ENCODE assay signal across 16 cellular contexts in genomic region chr2:235097196-235097895, GRCh38.
A peak's percentile ranks its signal among the peaks of the same experiment; 100 is the strongest.
DNase-seq lines count a peak whose midpoint lies in the region; ATAC-seq, FAIRE-seq and TF ChIP-seq lines count a peak whose summit lies in the region.
"Had no signal": no experiment of that assay in that cellular context is flagged by ENCODE, and none has a peak within 500 bp of the region (broad histone marks: within the 10 kb centered on the region; RNA-seq: fewer than 3 reads in every experiment).

No MANE protein-coding gene starts in this region.

- H3K27me3 Mint-ChIP-seq in activated CD8-positive, alpha-beta T cell treated with anti-CD3 and anti-CD28 coated beads, Interleukin-2, amount 10 ng/mL, durations not matched to agents 7 days and 5 days (ENCODE audit: low read depth), result peaks cover 3% of the 10 kb centered on the region
- H3K27me3 Mint-ChIP-seq in activated CD8-positive, alpha-beta T cell treated with anti-CD3 and anti-CD28 coated beads for 36 hours, result peaks cover 3% of the 10 kb centered on the region

- no peaks in the 10 kb centered on the region for H3K4me1 Mint-ChIP-seq in activated CD8-positive, alpha-beta T cell treated with anti-CD3 and anti-CD28 coated beads, Interleukin-2, amount 10 ng/mL, durations not matched to agents 7 days and 5 days (ENCODE audit: low read depth)
- no peaks in the 10 kb centered on the region for H3K4me1 Mint-ChIP-seq in activated CD8-positive, alpha-beta T cell treated with anti-CD3 and anti-CD28 coated beads for 36 hours (ENCODE audit: low read depth)

- H3K27ac Mint-ChIP-seq in activated CD8-positive, alpha-beta T cell treated with anti-CD3 and anti-CD28 coated beads, Interleukin-2, amount 10 ng/mL, durations not matched to agents 7 days and 5 days, result peak overlapping the region; percentile 26
- H3K27ac Mint-ChIP-seq in activated CD8-positive, alpha-beta T cell treated with anti-CD3 and anti-CD28 coated beads for 36 hours, result no peak overlapping the region

- no peak overlapping the region for H3K14ac ChIP-seq in mesenchymal stem cell (ENCODE audit: low read length in 2 of 2)

- H3K36me3 Mint-ChIP-seq in activated CD8-positive, alpha-beta T cell treated with anti-CD3 and anti-CD28 coated beads, Interleukin-2, amount 10 ng/mL, durations not matched to agents 7 days and 5 days (ENCODE audit: low read depth), result no peaks in the 10 kb centered on the region
- no peaks in the 10 kb centered on the region for H3K36me3 Mint-ChIP-seq in activated CD8-positive, alpha-beta T cell treated with anti-CD3 and anti-CD28 coated beads for 36 hours (ENCODE audit: low read depth)

- peaks cover 2% of the 10 kb centered on the region for H3K79me1 ChIP-seq in mesenchymal stem cell (replicated peaks; ENCODE audit: low read length, poor library complexity, severe bottlenecking)

- FAIRE-seq in urothelium cell line (lab: Jason Lieb, UNC), result peak; percentile 5
- FAIRE-seq: D721Med, GM12878, H54, K562 had no signal

- H2BK5ac ChIP-seq in mesenchymal stem cell (ENCODE audit: low read depth, low read length, poor library complexity, severe bottlenecking), result no peak overlapping the region

- H3K18ac ChIP-seq in mesenchymal stem cell (ENCODE audit: low read depth in 1 of 2, low read length in 2 of 2), result no peak overlapping the region

- no peak overlapping the region for H4K91ac ChIP-seq in mesenchymal stem cell (ENCODE audit: low read length)

- no peaks in the 10 kb centered on the region for H3K9me3 ChIP-seq in Panc1 (ENCODE audit: control insufficient read depth, insufficient read depth, low read depth, low read length)
- no peaks in the 10 kb centered on the region for H3K9me3 ChIP-seq in mesenchymal stem cell (ENCODE audit: control insufficient read depth, low read length)
- H3K9me3 ChIP-seq: BE2C, MG63 had no signal

- no peak overlapping the region for H3K9ac ChIP-seq in mesenchymal stem cell (ENCODE audit: low read length)

- H3K27ac ChIP-seq in Panc1 (ENCODE audit: low read length), result peak overlapping the region; percentile 60
- no peak overlapping the region for H3K27ac ChIP-seq in mesenchymal stem cell (ENCODE audit: low read length, poor library complexity, severe bottlenecking)

- H2BK15ac ChIP-seq in mesenchymal stem cell (ENCODE audit: low read depth, poor library complexity, severe bottlenecking), result peak overlapping the region; percentile 20

- H2AFZ ChIP-seq in mesenchymal stem cell (ENCODE audit: low read depth, low read length), result no peak overlapping the region

- H3K4me1 ChIP-seq in Panc1 (ENCODE audit: control insufficient read depth, insufficient read depth, low read length), result peaks cover 20% of the 10 kb centered on the region
- peaks cover 7% of the 10 kb centered on the region for H3K4me1 ChIP-seq in mesenchymal stem cell (ENCODE audit: control insufficient read depth, insufficient read depth, low read depth, low read length)
- H3K4me1 ChIP-seq: BE2C had no signal

- in situ Hi-C loops in Panc1 (cut with HindIII; ENCODE audit: low pct_unique_long_range_greater_than_20kb, low sequenced_read_pairs), result loop anchor here (10.0 kb wide), 1 partner anchor 213 kb away; no protein-coding TSS in a partner anchor

- H3K36me3 ChIP-seq in Panc1 (ENCODE audit: control insufficient read depth, insufficient read depth, low read length), result no peaks in the 10 kb centered on the region
- no peaks in the 10 kb centered on the region for H3K36me3 ChIP-seq in mesenchymal stem cell (ENCODE audit: control insufficient read depth in 1 of 2, insufficient read depth in 2 of 2, low read depth in 1 of 2, low read length in 2 of 2)
- H3K36me3 ChIP-seq: BE2C, MG63 had no signal

- H3K9me3 Mint-ChIP-seq in activated CD8-positive, alpha-beta T cell treated with anti-CD3 and anti-CD28 coated beads, Interleukin-2, amount 10 ng/mL, durations not matched to agents 7 days and 5 days (ENCODE audit: insufficient read depth), result no peaks in the 10 kb centered on the region
- no peaks in the 10 kb centered on the region for H3K9me3 Mint-ChIP-seq in activated CD8-positive, alpha-beta T cell treated with anti-CD3 and anti-CD28 coated beads for 36 hours

- H4K8ac ChIP-seq in mesenchymal stem cell (ENCODE audit: low read length), result peak overlapping the region; percentile 57

- intact Hi-C loops in activated CD8-positive, alpha-beta T cell treated with anti-CD3 and anti-CD28 coated beads for 36 hours (cut with micrococcal nuclease), result no loop called here
- intact Hi-C loops in Panc1 (cut with micrococcal nuclease; ENCODE audit: unreplicated experiment), result no loop called here

- no peak overlapping the region for H3K23ac ChIP-seq in mesenchymal stem cell (ENCODE audit: low read length in 2 of 2)

- H2AK5ac ChIP-seq in mesenchymal stem cell (ENCODE audit: low read length, severe bottlenecking), result peak overlapping the region; percentile 74

- H3K4me3 ChIP-seq in Panc1 (ENCODE audit: low read depth in 2 of 2, low read length in 2 of 2) (no peak overlapping the region), mesenchymal stem cell (ENCODE audit: insufficient read depth in 1 of 2, low read depth in 1 of 2, low read length in 2 of 2) (no peak overlapping the region)
- H3K4me3 ChIP-seq: GM12878, K562, MG63 had no signal

- H3K27me3 ChIP-seq in Panc1 (ENCODE audit: control insufficient read depth, insufficient read depth, low read length) (no peaks in the 10 kb centered on the region), mesenchymal stem cell (ENCODE audit: control insufficient read depth in 1 of 2, insufficient read depth in 1 of 2, low read length in 2 of 2) (peaks cover 0 to under 1% of the 10 kb centered on the region in 2 experiments)
- H3K27me3 ChIP-seq: BE2C, MG63 had no signal

- CTCF ChIA-PET in activated CD8-positive, alpha-beta T cell treated with anti-CD3 and anti-CD28 coated beads, Interleukin-2, amount 10 ng/mL, durations not matched to agents 7 days and 5 days (lab: Charles Lee), result no interaction called here
- CTCF ChIA-PET in activated CD8-positive, alpha-beta T cell treated with anti-CD3 and anti-CD28 coated beads for 36 hours (lab: Charles Lee), result no interaction called here
- CTCF ChIA-PET in Panc1 (lab: Charles Lee), result no interaction called here

- TF ChIP-seq CTCF in activated CD8-positive, alpha-beta T cell treated with anti-CD3 and anti-CD28 coated beads for 36 hours (IDR thresholded peaks at IDR 0.05), result no peak
- no peak for TF ChIP-seq CTCF in Panc1 (IDR thresholded peaks at IDR 0.05)

- H2BK12ac ChIP-seq in mesenchymal stem cell (ENCODE audit: low read length in 2 of 2), result no peak overlapping the region

- 95% methylated on average over 7 of the region's 7 CpGs for WGBS in mesenchymal stem cell

- DNase-seq in activated CD8-positive, alpha-beta T cell treated with anti-CD3 and anti-CD28 coated beads, Interleukin-2, amount 10 ng/mL, durations not matched to agents 7 days and 5 days, result no peak
- no peak for DNase-seq in activated CD8-positive, alpha-beta T cell treated with anti-CD3 and anti-CD28 coated beads for 36 hours
- DNase-seq in Panc1 (ENCODE audit: low read depth, low spot score) (no peak), mesenchymal stem cell (no peak), urothelium cell line (ENCODE audit: low spot score) (no peak), pons (ENCODE audit: low spot score) (no peak), activated gamma-delta T cell (lab: John Stamatoyannopoulos, UW) (no peak)
- DNase-seq: BE2C, MG63, NCI-H226, SIG-M5 had no signal

- POLR2A ChIA-PET in activated CD8-positive, alpha-beta T cell treated with anti-CD3 and anti-CD28 coated beads, Interleukin-2, amount 10 ng/mL, durations not matched to agents 7 days and 5 days (lab: Charles Lee), result no interaction called here
- POLR2A ChIA-PET in activated CD8-positive, alpha-beta T cell treated with anti-CD3 and anti-CD28 coated beads for 36 hours (lab: Charles Lee), result no interaction called here
- POLR2A ChIA-PET in Panc1 (lab: Charles Lee), result no interaction called here

- no peak for ATAC-seq in activated CD8-positive, alpha-beta T cell treated with anti-CD3 and anti-CD28 coated beads, Interleukin-2, amount 10 ng/mL, durations not matched to agents 7 days and 5 days
- no peak for ATAC-seq in activated CD8-positive, alpha-beta T cell treated with anti-CD3 and anti-CD28 coated beads for 36 hours
- ATAC-seq in Panc1 (no peak), GM19463 (IDR thresholded peaks at IDR 0.05; ENCODE audit: unreplicated experiment) (no peak)
- ATAC-seq: GM12878, K562 had no signal

- no peak overlapping the region for H3K4me2 ChIP-seq in mesenchymal stem cell (ENCODE audit: low read length, poor library complexity, severe bottlenecking)

- H3K4me3 Mint-ChIP-seq in activated CD8-positive, alpha-beta T cell treated with anti-CD3 and anti-CD28 coated beads, Interleukin-2, amount 10 ng/mL, durations not matched to agents 7 days and 5 days, result no peak overlapping the region
- H3K4me3 Mint-ChIP-seq in activated CD8-positive, alpha-beta T cell treated with anti-CD3 and anti-CD28 coated beads for 36 hours, result no peak overlapping the region

- H3K4ac ChIP-seq in mesenchymal stem cell (ENCODE audit: low read depth in 1 of 2, low read length in 2 of 2), result no peak overlapping the region

- H2BK120ac ChIP-seq in mesenchymal stem cell (ENCODE audit: low read depth, low read length), result no peak overlapping the region

- BruUV-seq in Panc1 (replicated peaks; lab: Mats Ljungman, UMichigan), result no TSS peak
